ENCODE assay signal across 12 cellular contexts in the genomic region with DNA sequence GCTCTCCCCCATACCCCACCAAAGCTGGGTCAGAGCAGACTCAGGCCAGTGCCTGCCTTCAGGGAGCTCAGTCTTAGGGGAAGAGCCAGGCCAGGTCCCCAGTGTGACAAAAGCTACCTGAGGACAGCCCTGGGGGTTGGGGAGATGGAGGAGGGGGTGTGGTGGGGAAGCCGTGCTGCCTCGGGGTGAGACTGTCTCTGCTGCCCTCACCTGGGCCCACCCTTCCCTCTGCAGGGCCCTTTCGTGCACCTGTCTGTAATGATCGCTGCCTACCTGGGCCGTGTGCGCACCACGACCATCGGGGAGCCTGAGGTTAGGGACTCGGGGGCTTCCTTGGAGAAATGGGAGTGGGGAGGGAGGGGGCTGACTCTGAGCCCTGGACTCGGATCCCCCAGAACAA. TPM values are rescaled to one million over a fixed set of nuclear protein-coding genes. Genes with fewer than 3 reads are reported as not detected.
"Had no signal": no experiment of that assay in that cellular context is flagged by ENCODE, and none has a peak within 500 bp of the region (broad histone marks: within the 10 kb centered on the region; RNA-seq: fewer than 3 reads in every experiment).

No MANE protein-coding gene starts in this region.

RNA-seq across cellular contexts. Expression of a gene that starts 4.5 kb away (rescaled TPM):
- total RNA-seq: lung microvascular endothelial cell, temporal lobe had no signal

RNA-seq across cellular contexts. Expression of a gene that starts 8.5 kb away (rescaled TPM):
- total RNA-seq: lung microvascular endothelial cell; natural killer cell treated with Interleukin-12 subunit alpha and Interleukin-12 subunit beta and Interleukin-15 and Interleukin-18, amount 100 ng/mL, for 72 hours; temporal lobe had no signal

RNA-seq across cellular contexts. Expression of a gene that starts 17.3 kb away (rescaled TPM):
- total RNA-seq: lung microvascular endothelial cell; natural killer cell treated with Interleukin-12 subunit alpha and Interleukin-12 subunit beta and Interleukin-15 and Interleukin-18, amount 100 ng/mL, for 72 hours; right lobe of liver had no signal

RNA-seq across cellular contexts. Expression of a gene that starts 22.3 kb away (rescaled TPM):
- total RNA-seq: body of pancreas; cardiac septum; chondrocyte; left lung; natural killer cell treated with Interleukin-12 subunit alpha and Interleukin-12 subunit beta and Interleukin-15 and Interleukin-18, amount 100 ng/mL, for 72 hours; right lobe of liver; stomach; transverse colon had no signal
- polyA plus RNA-seq: esophagus, small intestine had no signal

RNA-seq across cellular contexts. Expression of a gene that starts 47.1 kb away (rescaled TPM):
- total RNA-seq: left lung; lung microvascular endothelial cell; natural killer cell treated with Interleukin-12 subunit alpha and Interleukin-12 subunit beta and Interleukin-15 and Interleukin-18, amount 100 ng/mL, for 72 hours; stomach had no signal
